Comparison of ENCODE assay signal across 1 cellular context in genomic region chr1:1614204-1614953, GRCh38.
TF ChIP-seq lines count a peak whose summit lies in the region.

No MANE protein-coding gene starts in this region.

TF ChIP-seq in endothelial cell of umbilical vein, 7 proteins besides CTCF, POLR2A, EP300 and RAD21:
- no peak for TF ChIP-seq POLR2AphosphoS5 (IDR thresholded peaks at IDR 0.05; ENCODE audit: insufficient read depth, low read depth, low read length)
- no peak for TF ChIP-seq MAX (IDR thresholded peaks at IDR 0.05; ENCODE audit: insufficient read depth, insufficient read length)
- TF ChIP-seq JUN (IDR thresholded peaks at IDR 0.05; ENCODE audit: borderline replicate concordance, insufficient read depth, insufficient read length, low read depth) = no peak
- no peak for TF ChIP-seq EZH2 (IDR thresholded peaks at IDR 0.05; ENCODE audit: borderline replicate concordance, low read depth, low read length, severe bottlenecking)
- no peak for TF ChIP-seq GATA2 (IDR thresholded peaks at IDR 0.05; ENCODE audit: insufficient read depth, insufficient read length, low read depth, low read length)
- no peak for TF ChIP-seq FOS (IDR thresholded peaks at IDR 0.05; ENCODE audit: borderline replicate concordance, insufficient read depth, low read length)
- TF ChIP-seq MYC (IDR thresholded peaks at IDR 0.05; ENCODE audit: low read depth, low read length) = no peak
TF ChIP-seq in endothelial cell of umbilical vein: peak in this region for 0.
